ENCODE assay signal across 18 cellular contexts in genomic region chr17:65595071-65595655, GRCh38. TPM values are rescaled to one million over a fixed set of nuclear protein-coding genes. Genes with fewer than 3 reads are reported as not detected.
DNase-seq lines count a peak whose midpoint lies in the region; ATAC-seq, FAIRE-seq and TF ChIP-seq lines count a peak whose summit lies in the region.
"Had no signal": no experiment of that assay in that cellular context is flagged by ENCODE, and none has a peak within 500 bp of the region (broad histone marks: within the 10 kb centered on the region; RNA-seq: fewer than 3 reads in every experiment).

No MANE protein-coding gene starts in this region.

- intact Hi-C loops in activated T-helper 2 cell treated with anti-CD3 and anti-CD28 coated beads, Interferon-gamma antibody, Interleukin-2, Interleukin-4, amounts not matched to agents 10 μg/mL and 5 μg/mL and 100 μg/mL, durations not matched to agents 14 hours and 24 hours and 36 hours (cut with micrococcal nuclease) = no loop called here
- intact Hi-C loops in lower lobe of right lung (cut with DNase I) = no loop called here

- 54% methylated on average over 4 of the region's 4 CpGs for WGBS in A549 (ENCODE audit: missing lambda C conversion rate)

- H3K27me3 Mint-ChIP-seq in activated T-helper 2 cell treated with anti-CD3 and anti-CD28 coated beads, Interferon-gamma antibody, Interleukin-2, Interleukin-4, amounts not matched to agents 10 μg/mL and 5 μg/mL and 100 μg/mL, durations not matched to agents 14 hours and 24 hours and 36 hours (ENCODE audit: low read depth) = no peaks in the 10 kb centered on the region
- H3K27me3 Mint-ChIP-seq: activated CD4-positive, alpha-beta T cell treated with anti-CD3 and anti-CD28 coated beads, Interleukin-2, amount 10 ng/mL, durations not matched to agents 7 days and 5 days had no signal

- H3K4me3 ChIP-seq in A549 (no peak overlapping the region), lower lobe of right lung (no peak overlapping the region)
- H3K4me3 ChIP-seq: ascending aorta, BLaER1, testis had no signal

- CTCF ChIA-PET in A549 (lab: Yijun Ruan, JAX) = interaction anchor here (1.0 kb wide), 1 partner anchor 39 kb away, joined by 3 read pairs; no protein-coding TSS in a partner anchor

- TF ChIP-seq POLR2A in A549 (IDR thresholded peaks at IDR 0.05; ENCODE audit: low read length) = no peak

- no peaks in the 10 kb centered on the region for H3K9me3 Mint-ChIP-seq in activated T-helper 2 cell treated with anti-CD3 and anti-CD28 coated beads, Interferon-gamma antibody, Interleukin-2, Interleukin-4, amounts not matched to agents 10 μg/mL and 5 μg/mL and 100 μg/mL, durations not matched to agents 14 hours and 24 hours and 36 hours
- H3K9me3 Mint-ChIP-seq: activated CD4-positive, alpha-beta T cell treated with anti-CD3 and anti-CD28 coated beads, Interleukin-2, amount 10 ng/mL, durations not matched to agents 7 days and 5 days had no signal

- no peak overlapping the region for H3K27ac Mint-ChIP-seq in activated T-helper 2 cell treated with anti-CD3 and anti-CD28 coated beads, Interferon-gamma antibody, Interleukin-2, Interleukin-4, amounts not matched to agents 10 μg/mL and 5 μg/mL and 100 μg/mL, durations not matched to agents 14 hours and 24 hours and 36 hours
- H3K27ac Mint-ChIP-seq: naive B cell had no signal

- ATAC-seq in A549 = peak; percentile 26 to 72; a peak in 4 of 6 replicates
- ATAC-seq in lower lobe of right lung = peak; percentile 18 to 43
- ATAC-seq in GM21526 (IDR thresholded peaks at IDR 0.05; ENCODE audit: low FRiP score, unreplicated experiment) = no peak
- ATAC-seq in HG02840 (IDR thresholded peaks at IDR 0.05; ENCODE audit: low FRiP score, unreplicated experiment) = no peak
- ATAC-seq: heart right ventricle, left colon had no signal

- no peaks in the 10 kb centered on the region for H3K36me3 ChIP-seq in lower lobe of right lung
- H3K36me3 ChIP-seq: ascending aorta, BLaER1, esophagus squamous epithelium, heart right ventricle had no signal

- no peak overlapping the region for H3K4me2 ChIP-seq in A549
- H3K4me2 ChIP-seq: BLaER1 had no signal

- no peak for FAIRE-seq in A549 (lab: Jason Lieb, UNC)

- no peaks in the 10 kb centered on the region for H3K36me3 Mint-ChIP-seq in activated T-helper 2 cell treated with anti-CD3 and anti-CD28 coated beads, Interferon-gamma antibody, Interleukin-2, Interleukin-4, amounts not matched to agents 10 μg/mL and 5 μg/mL and 100 μg/mL, durations not matched to agents 14 hours and 24 hours and 36 hours (ENCODE audit: low read depth)
- H3K36me3 Mint-ChIP-seq: naive B cell had no signal

- TF ChIP-seq RAD21 in A549 (conservative IDR thresholded peaks at IDR 0.05 in 1 of 2, IDR thresholded peaks at IDR 0.05 in 1 of 2) = no peak

- TF ChIP-seq CTCF in A549 (IDR thresholded peaks at IDR 0.05) (no peak), lower lobe of right lung (IDR thresholded peaks at IDR 0.05) (no peak)

- H3K4me1 Mint-ChIP-seq in activated T-helper 2 cell treated with anti-CD3 and anti-CD28 coated beads, Interferon-gamma antibody, Interleukin-2, Interleukin-4, amounts not matched to agents 10 μg/mL and 5 μg/mL and 100 μg/mL, durations not matched to agents 14 hours and 24 hours and 36 hours (ENCODE audit: low read depth) = peaks cover 17% of the 10 kb centered on the region

- H3K4me3 Mint-ChIP-seq in activated T-helper 2 cell treated with anti-CD3 and anti-CD28 coated beads, Interferon-gamma antibody, Interleukin-2, Interleukin-4, amounts not matched to agents 10 μg/mL and 5 μg/mL and 100 μg/mL, durations not matched to agents 14 hours and 24 hours and 36 hours (ENCODE audit: low read depth) = peak overlapping the region; percentile 13
- H3K4me3 Mint-ChIP-seq: activated CD4-positive, alpha-beta T cell treated with anti-CD3 and anti-CD28 coated beads, Interleukin-2, amount 10 ng/mL, durations not matched to agents 7 days and 5 days had no signal

- peak; percentile 27 to 38 for DNase-seq in A549 (ENCODE audit: low read depth in 1 of 2, low spot score in 1 of 2)
- DNase-seq in ELR (ENCODE audit: low read depth) = peak; percentile 17
- DNase-seq in activated T-helper 2 cell treated with anti-CD3 and anti-CD28 coated beads, Interferon-gamma antibody, Interleukin-2, Interleukin-4, amounts not matched to agents 10 μg/mL and 5 μg/mL and 100 μg/mL, durations not matched to agents 14 hours and 24 hours and 36 hours (ENCODE audit: low spot score) = no peak
- no peak for DNase-seq in lower lobe of right lung
- DNase-seq in kidney glomerular epithelial cell (lab: John Stamatoyannopoulos, UW) = no peak
- DNase-seq in NCI-H2171 treated with DMSO at 0.1 percent for 48 hours (lab: John Stamatoyannopoulos, UW) = no peak
- DNase-seq: activated CD4-positive, alpha-beta T cell treated with anti-CD3 and anti-CD28 coated beads, Interleukin-2, amount 10 ng/mL, durations not matched to agents 7 days and 5 days; cortex of kidney; esophagus squamous epithelium; heart right ventricle; left colon; naive B cell; NCI-H1048; testis had no signal

- H3K27me3 ChIP-seq in lower lobe of right lung (ENCODE audit: low read depth) = no peaks in the 10 kb centered on the region
- H3K27me3 ChIP-seq: ascending aorta, BLaER1, esophagus squamous epithelium, heart right ventricle, testis had no signal

- POLR2A ChIA-PET in A549 (lab: Yijun Ruan, JAX) = no interaction called here

- H3K4me1 ChIP-seq in A549 (no peaks in the 10 kb centered on the region), lower lobe of right lung (peaks cover 3% of the 10 kb centered on the region)

- H3K27ac ChIP-seq in A549 = no peak overlapping the region
- no peak overlapping the region for H3K27ac ChIP-seq in lower lobe of right lung
- H3K27ac ChIP-seq: ascending aorta, BLaER1, testis had no signal

- H3K9me3 ChIP-seq in A549 (no peaks in the 10 kb centered on the region), lower lobe of right lung (no peaks in the 10 kb centered on the region)
- H3K9me3 ChIP-seq: ascending aorta, BLaER1, esophagus squamous epithelium, heart right ventricle, testis had no signal

- TF ChIP-seq EP300 in A549 (IDR thresholded peaks at IDR 0.05) = no peak

TF ChIP-seq in A549, 52 proteins besides CTCF, POLR2A, EP300 and RAD21:
- TF ChIP-seq GATA3 (IDR thresholded peaks at IDR 0.05; ENCODE audit: borderline replicate concordance) = no peak
- TF ChIP-seq, protein P1, sequence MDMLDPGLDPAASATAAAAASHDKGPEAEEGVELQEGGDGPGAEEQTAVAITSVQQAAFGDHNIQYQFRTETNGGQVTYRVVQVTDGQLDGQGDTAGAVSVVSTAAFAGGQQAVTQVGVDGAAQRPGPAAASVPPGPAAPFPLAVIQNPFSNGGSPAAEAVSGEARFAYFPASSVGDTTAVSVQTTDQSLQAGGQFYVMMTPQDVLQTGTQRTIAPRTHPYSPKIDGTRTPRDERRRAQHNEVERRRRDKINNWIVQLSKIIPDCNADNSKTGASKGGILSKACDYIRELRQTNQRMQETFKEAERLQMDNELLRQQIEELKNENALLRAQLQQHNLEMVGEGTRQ (IDR thresholded peaks at IDR 0.05) = peak; percentile 53

RNA-seq across cellular contexts. Expression of gene AXIN2, which starts 33.7 kb away (rescaled TPM):
- 4.0 and 4.5 TPM in 2 replicates for polyA plus RNA-seq in A549 (2011; rRNA removed)
- 1.0 and 1.2 TPM in 2 replicates for polyA plus RNA-seq in A549 (2012; cell fraction: cytosol; rRNA removed)
- 1.9 and 2.5 TPM in 2 replicates for polyA plus RNA-seq in A549 (2012; cell fraction: nucleus; rRNA removed)
- 3.3 to 4.9 TPM (median 4.8 TPM) in 3 replicates for polyA plus RNA-seq in A549 (2017; fragmentation: RNase III; extraction: RNeasy Plus Mini Kit Qiagen cat#74134 plus additional on column Dnase treatment)
- 4.9 and 5.4 TPM in 2 replicates for polyA minus RNA-seq in A549 (2011; rRNA and poly(A)+ RNA removed)
- total RNA-seq in activated T-helper 2 cell treated with anti-CD3 and anti-CD28 coated beads, Interferon-gamma antibody, Interleukin-2, Interleukin-4, amounts not matched to agents 10 μg/mL and 5 μg/mL and 100 μg/mL, durations not matched to agents 14 hours and 24 hours and 36 hours = 6.8 and 7.4 TPM in 2 replicates
- 53.4 TPM for total RNA-seq in lower lobe of right lung

Comparison
In these comparisons a context has a peak if more than half of its experiments do, and no peak if none do; other contexts are left out.
1. ATAC-seq: peak in A549 (2 of 2) and lower lobe of right lung (2 of 2); none in GM21526 (single experiment) and HG02840 (single experiment).
2. DNase-seq: peak in A549 (2 of 2) and ELR (single experiment); none in activated T-helper 2 cell treated with anti-CD3 and anti-CD28 coated beads, Interferon-gamma antibody, Interleukin-2, Interleukin-4, amounts not matched to agents 10 μg/mL and 5 μg/mL and 100 μg/mL, durations not matched to agents 14 hours and 24 hours and 36 hours (single experiment), lower lobe of right lung (single experiment), kidney glomerular epithelial cell (single experiment) and NCI-H2171 treated with DMSO at 0.1 percent for 48 hours (single experiment).